Comparison of ENCODE assay signal across 31 cellular contexts in the genomic region with DNA sequence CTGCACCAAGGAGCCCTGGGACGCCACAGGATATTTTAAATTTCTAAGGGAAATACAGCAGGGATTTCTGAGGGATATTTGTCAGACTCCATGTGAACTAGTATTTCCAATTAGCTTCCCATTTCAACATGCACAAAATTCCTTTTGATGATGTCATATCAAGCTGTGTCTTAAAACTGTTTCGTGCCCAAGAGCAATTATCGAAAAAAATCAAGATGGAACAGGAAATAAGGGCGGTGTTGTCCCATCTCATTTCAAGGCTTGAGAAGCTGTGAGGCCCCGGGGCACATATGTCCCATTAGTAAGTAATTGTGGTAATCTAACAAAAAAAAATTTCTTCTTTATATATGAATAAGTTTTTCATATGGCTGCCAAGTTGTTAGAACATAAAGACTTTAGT. TPM values are rescaled to one million over a fixed set of nuclear protein-coding genes. Genes with fewer than 3 reads are reported as not detected.
DNase-seq lines count a peak whose midpoint lies in the region; ATAC-seq, FAIRE-seq and TF ChIP-seq lines count a peak whose summit lies in the region.
"Had no signal": no experiment of that assay in that cellular context is flagged by ENCODE, and none has a peak within 500 bp of the region (broad histone marks: within the 10 kb centered on the region; RNA-seq: fewer than 3 reads in every experiment).

No MANE protein-coding gene starts in this region.

- no peaks in the 10 kb centered on the region for H3K36me3 ChIP-seq in HepG2 (replicated peaks in 1 of 2; ENCODE audit: control insufficient read depth in 1 of 2, insufficient read depth in 2 of 2, low read length in 2 of 2)
- H3K36me3 ChIP-seq in right lobe of liver: no peaks in the 10 kb centered on the region
- no peaks in the 10 kb centered on the region for H3K36me3 ChIP-seq in RWPE2 (ENCODE audit: low read depth)
- H3K36me3 ChIP-seq in brain microvascular endothelial cell (replicated peaks): no peaks in the 10 kb centered on the region
- H3K36me3 ChIP-seq in ascending aorta: no peaks in the 10 kb centered on the region
- H3K36me3 ChIP-seq: BLaER1 treated with 17β-estradiol and CSF1 and Interleukin-3, amounts not matched to agents 10 nM and 100 nM; heart left ventricle; tibial nerve had no signal

- H3K4me3 ChIP-seq in HepG2 (replicated peaks in 1 of 3; ENCODE audit: insufficient read depth in 1 of 3, low read depth in 2 of 3, low read length in 3 of 3): no peak overlapping the region
- no peak overlapping the region for H3K4me3 ChIP-seq in right lobe of liver
- H3K4me3 ChIP-seq in RWPE2 (ENCODE audit: severe bottlenecking): no peak overlapping the region
- H3K4me3 ChIP-seq in brain microvascular endothelial cell (ENCODE audit: low read depth, low read length): no peak overlapping the region
- no peak overlapping the region for H3K4me3 ChIP-seq in ascending aorta
- H3K4me3 ChIP-seq: BLaER1 treated with 17β-estradiol and CSF1 and Interleukin-3, amounts not matched to agents 10 nM and 100 nM; heart left ventricle; tibial nerve had no signal

- no peaks in the 10 kb centered on the region for H4K20me1 ChIP-seq in HepG2 (ENCODE audit: insufficient read depth, low read length)
- H4K20me1 ChIP-seq: BLaER1 treated with 17β-estradiol and CSF1 and Interleukin-3, amounts not matched to agents 10 nM and 100 nM had no signal

- TF ChIP-seq CTCF in HepG2 (CRISPR knock-in tag; IDR thresholded peaks at IDR 0.05) (no peak), right lobe of liver (IDR thresholded peaks at IDR 0.05) (no peak), RWPE2 (IDR thresholded peaks at IDR 0.05; ENCODE audit: poor library complexity, severe bottlenecking) (no peak), brain microvascular endothelial cell (IDR thresholded peaks at IDR 0.05; ENCODE audit: low read depth, low read length, missing control alignments) (no peak), ascending aorta (IDR thresholded peaks at IDR 0.05) (no peak)

- FAIRE-seq in HepG2 (lab: Jason Lieb, UNC): no peak

- 13% methylated on average over 5 of the region's 5 CpGs for WGBS in HepG2 (ENCODE audit: low lambda C conversion rate)
- WGBS in right lobe of liver (ENCODE audit: insufficient coverage, low coverage, low lambda C conversion rate, missing lambda C conversion rate): 50% methylated on average over 5 of the region's 5 CpGs

- H3K4me1 ChIP-seq in HepG2 (ENCODE audit: insufficient read depth, low read length) (no peaks in the 10 kb centered on the region), right lobe of liver (no peaks in the 10 kb centered on the region), RWPE2 (ENCODE audit: insufficient read depth, poor library complexity, severe bottlenecking) (peaks cover 7% of the 10 kb centered on the region), ascending aorta (no peaks in the 10 kb centered on the region)
- H3K4me1 ChIP-seq: heart left ventricle had no signal

- H3K9me3 ChIP-seq in HepG2 (ENCODE audit: low read length): no peaks in the 10 kb centered on the region
- no peaks in the 10 kb centered on the region for H3K9me3 ChIP-seq in right lobe of liver
- H3K9me3 ChIP-seq in RWPE2 (ENCODE audit: severe bottlenecking): no peaks in the 10 kb centered on the region
- H3K9me3 ChIP-seq in ascending aorta: no peaks in the 10 kb centered on the region
- H3K9me3 ChIP-seq: BLaER1 treated with 17β-estradiol and CSF1 and Interleukin-3, amounts not matched to agents 10 nM and 100 nM; heart left ventricle; tibial nerve had no signal

- H3K27me3 ChIP-seq in HepG2 (ENCODE audit: control insufficient read depth in 1 of 2, insufficient read depth in 2 of 2, low read length in 2 of 2): peaks cover 0 to 10% of the 10 kb centered on the region in 2 experiments; a peak in 1 of 5 replicates
- H3K27me3 ChIP-seq in right lobe of liver: no peaks in the 10 kb centered on the region
- H3K27me3 ChIP-seq in RWPE2 (ENCODE audit: insufficient read depth, poor library complexity, severe bottlenecking): no peaks in the 10 kb centered on the region
- no peaks in the 10 kb centered on the region for H3K27me3 ChIP-seq in brain microvascular endothelial cell (replicated peaks)
- no peaks in the 10 kb centered on the region for H3K27me3 ChIP-seq in ascending aorta
- H3K27me3 ChIP-seq: BLaER1 treated with 17β-estradiol and CSF1 and Interleukin-3, amounts not matched to agents 10 nM and 100 nM; heart left ventricle; tibial nerve had no signal

- no peak overlapping the region for H2AFZ ChIP-seq in HepG2 (ENCODE audit: low read length)

- no peak for TF ChIP-seq RAD21 in HepG2 (CRISPR knock-in tag; IDR thresholded peaks at IDR 0.05)

- in situ Hi-C loops in HepG2 (cut with HindIII; ENCODE audit: extremely low pct_ligation_motif_present, low pct_unique_long_range_greater_than_20kb) (loop anchor here (10.0 to 25.0 kb wide), 2 partner anchors 600 to 747 kb away; no protein-coding TSS in a partner anchor), brain microvascular endothelial cell (cut with HindIII; ENCODE audit: low pct_ligation_motif_present, low sequenced_read_pairs) (no loop called here)

- intact Hi-C loops in HepG2 (cut with micrococcal nuclease; ENCODE audit: unreplicated experiment): no loop called here
- intact Hi-C loops in right lobe of liver (cut with DNase I): no loop called here
- intact Hi-C loops in ascending aorta (cut with DNase I): no loop called here

- POLR2A ChIA-PET in HepG2 (lab: Yijun Ruan, JAX): no interaction called here

- CTCF ChIA-PET in HepG2 (lab: Yijun Ruan, JAX; ENCODE audit: low intra/inter-chr PET ratio, low total read pairs): no interaction called here

- TF ChIP-seq POLR2A in HepG2 (IDR thresholded peaks at IDR 0.05; ENCODE audit: insufficient read depth in 1 of 2, low read depth in 2 of 2, low read length in 2 of 2): no peak
- no peak for TF ChIP-seq POLR2A in right lobe of liver (IDR thresholded peaks at IDR 0.05)

- H3K27ac ChIP-seq in HepG2 (ENCODE audit: extremely low read length, insufficient read depth, low read length) (no peak overlapping the region), right lobe of liver (no peak overlapping the region), RWPE2 (ENCODE audit: poor library complexity, severe bottlenecking) (peak overlapping the region; percentile 49), epithelial cell of prostate (peak overlapping the region; percentile 12), brain microvascular endothelial cell (no peak overlapping the region), ascending aorta (no peak overlapping the region)
- H3K27ac ChIP-seq: 22Rv1; BLaER1 treated with 17β-estradiol and CSF1 and Interleukin-3, amounts not matched to agents 10 nM and 100 nM; heart left ventricle; tibial nerve had no signal

- ATAC-seq in HepG2 (no peak), right lobe of liver (no peak), RWPE2 (ENCODE audit: low read depth) (peak; percentile 50), GM18858 (IDR thresholded peaks at IDR 0.05; ENCODE audit: unreplicated experiment) (no peak)
- ATAC-seq: activated CD8-positive, alpha-beta memory T cell treated with anti-CD3 and anti-CD28 coated beads, Interleukin-2, amount 10 ng/mL, durations not matched to agents 7 days and 5 days; heart left ventricle; left colon; WTC11 had no signal

- BruUV-seq in HepG2 (replicated peaks; lab: Mats Ljungman, UMichigan): no TSS peak

- H3K4me2 ChIP-seq in HepG2 (ENCODE audit: low read depth, low read length): no peak overlapping the region
- H3K4me2 ChIP-seq: BLaER1 treated with 17β-estradiol and CSF1 and Interleukin-3, amounts not matched to agents 10 nM and 100 nM had no signal

- TF ChIP-seq EP300 in HepG2 (IDR thresholded peaks at IDR 0.05; ENCODE audit: low read depth in 2 of 2, low read length in 2 of 2) (no peak), HepG2 (CRISPR knock-in tag; IDR thresholded peaks at IDR 0.05; ENCODE audit: borderline replicate concordance) (no peak)

- H3K79me2 ChIP-seq in HepG2 (ENCODE audit: insufficient read depth, low read length): no peaks in the 10 kb centered on the region

- DNase-seq in HepG2 (ENCODE audit: low spot score): no peak
- DNase-seq in right lobe of liver: no peak
- DNase-seq in RWPE2 (ENCODE audit: low spot score): no peak
- DNase-seq in epithelial cell of prostate (ENCODE audit: low read depth, low spot score): no peak
- DNase-seq in brain microvascular endothelial cell: no peak
- no peak for DNase-seq in ascending aorta (ENCODE audit: low spot score in 2 of 2)
- DNase-seq in iPS-NIHi7 (ENCODE audit: extremely low spot score): no peak
- DNase-seq: activated CD4-positive, alpha-beta T cell treated with anti-CD3 and anti-CD28 coated beads, Interleukin-2, amount 50 U/mL, for 1 hour; activated CD8-positive, alpha-beta memory T cell treated with anti-CD3 and anti-CD28 coated beads, Interleukin-2, amount 10 ng/mL, durations not matched to agents 7 days and 5 days; activated naive CD4-positive, alpha-beta T cell treated with anti-CD3 and anti-CD28 coated beads for 36 hours; amniotic stem cell; Calu3; cortex of kidney; endodermal cell; H9; heart left ventricle; Karpas-422; left colon; mesenchymal stem cell; NCI-H1105 treated with DMSO at 0.1 percent for 48 hours; NCI-H2029 treated with DMSO at 0.1 percent for 48 hours; NCI-H226; T-helper 9 cell had no signal

- H3K9ac ChIP-seq in HepG2 (ENCODE audit: insufficient read depth, low read depth, low read length): no peak overlapping the region
- H3K9ac ChIP-seq: BLaER1 treated with 17β-estradiol and CSF1 and Interleukin-3, amounts not matched to agents 10 nM and 100 nM had no signal

RNA-seq across cellular contexts. Expression of gene PPP1R17, which starts 47.4 kb away (rescaled TPM):
- not detected in 2 replicates for total RNA-seq in HepG2 (2016; rRNA removed; fragmentation: Illumina TruSeq; extraction: Trizol)
- not detected in 2 replicates for total RNA-seq in HepG2 (2016; cell fraction: cytosol; rRNA removed; fragmentation: Illumina TruSeq; extraction: Trizol; ENCODE audit: low read depth)
- total RNA-seq in HepG2 (2016; cell fraction: insoluble cytoplasmic fraction; rRNA removed; fragmentation: Illumina TruSeq; extraction: Trizol): not detected in 2 replicates
- total RNA-seq in HepG2 (2016; cell fraction: membrane; rRNA removed; fragmentation: Illumina TruSeq; extraction: Trizol): not detected in 2 replicates
- total RNA-seq in HepG2 (2016; cell fraction: nucleus; rRNA removed; fragmentation: Illumina TruSeq; extraction: Trizol): not detected in 2 replicates
- polyA plus RNA-seq in HepG2 (2011; rRNA removed): not detected in 2 replicates
- polyA plus RNA-seq in HepG2 (2011; cell fraction: cytosol; rRNA removed): not detected in 2 replicates
- not detected in 2 replicates for polyA plus RNA-seq in HepG2 (2011; cell fraction: nucleus; rRNA removed)
- polyA plus RNA-seq in HepG2 (2012): not detected in 2 replicates
- not detected in 2 replicates for polyA plus RNA-seq in HepG2 (2016; cell fraction: cytosol; fragmentation: Illumina TruSeq; extraction: Trizol; ENCODE audit: low read depth)
- polyA plus RNA-seq in HepG2 (2016; cell fraction: insoluble cytoplasmic fraction; fragmentation: Illumina TruSeq; extraction: Trizol; ENCODE audit: low read depth): not detected in 2 replicates
- polyA plus RNA-seq in HepG2 (2016; cell fraction: membrane; fragmentation: Illumina TruSeq; extraction: Trizol; ENCODE audit: low read depth): not detected in 2 replicates
- not detected in 2 replicates for polyA plus RNA-seq in HepG2 (2016; cell fraction: nucleus; fragmentation: Illumina TruSeq; extraction: Trizol; ENCODE audit: insufficient read depth, low read depth)
- polyA minus RNA-seq in HepG2 (2011; rRNA and poly(A)+ RNA removed; ENCODE audit: low replicate concordance): not detected in 2 replicates
- polyA minus RNA-seq in HepG2 (2011; cell fraction: cytosol; rRNA and poly(A)+ RNA removed): not detected in 2 replicates
- polyA minus RNA-seq in HepG2 (2011; cell fraction: nucleus; rRNA and poly(A)+ RNA removed): not detected in 2 replicates
- not detected for total RNA-seq in right lobe of liver
- not detected for total RNA-seq in ascending aorta
- total RNA-seq: activated CD8-positive, alpha-beta memory T cell treated with anti-CD3 and anti-CD28 coated beads, Interleukin-2, amount 10 ng/mL, durations not matched to agents 7 days and 5 days; activated naive CD4-positive, alpha-beta T cell treated with anti-CD3 and anti-CD28 coated beads for 36 hours; Calu3; cardiac septum; fibroblast of lung; left colon; myocyte had no signal
- polyA plus RNA-seq: fibroblast of lung, heart left ventricle had no signal

Comparison
In these comparisons a context has a peak if more than half of its experiments do, and no peak if none do; other contexts are left out.
1. H3K27ac ChIP-seq: peak in RWPE2 (single experiment) and epithelial cell of prostate (single experiment); none in HepG2 (single experiment), right lobe of liver (0 of 3), brain microvascular endothelial cell (single experiment) and ascending aorta (0 of 2).